ENCODE assay signal across 19 cellular contexts in genomic region chrX:17266171-17266570, GRCh38.
"Had no signal": no experiment of that assay in that cellular context is flagged by ENCODE, and none has a peak within 500 bp of the region (broad histone marks: within the 10 kb centered on the region; RNA-seq: fewer than 3 reads in every experiment).

No MANE protein-coding gene starts in this region.

- H3K4me1 Mint-ChIP-seq: naive thymus-derived CD4-positive, alpha-beta T cell had no signal

- H3K9me3 ChIP-seq: heart left ventricle, neutrophil had no signal

- H3K27ac ChIP-seq: dorsolateral prefrontal cortex, heart left ventricle, neutrophil had no signal

- H3K9me3 Mint-ChIP-seq: type B pancreatic cell had no signal

- FAIRE-seq: endometrium, frontal cortex, islet of Langerhans, small intestine, urothelium cell line had no signal

- H3K4me3 Mint-ChIP-seq: naive thymus-derived CD4-positive, alpha-beta T cell; type B pancreatic cell had no signal

- H3K27me3 ChIP-seq: neutrophil had no signal

- H3K27ac Mint-ChIP-seq: naive thymus-derived CD4-positive, alpha-beta T cell; type B pancreatic cell had no signal

- DNase-seq: cortex of kidney; dorsolateral prefrontal cortex; effector memory CD4-positive, alpha-beta T cell; heart left ventricle; hippocampal formation; mammary epithelial cell; naive thymus-derived CD4-positive, alpha-beta T cell; posterior cingulate gyrus; small intestine; stimulated activated CD4-positive, alpha-beta T cell treated with anti-CD3 and anti-CD28 coated beads, Interleukin-12 subunit alpha, Interleukin-12 subunit beta, amount 100 ng/mL, for 4 hours; stimulated activated naive CD4-positive, alpha-beta T cell had no signal

- H3K4me3 ChIP-seq: dorsolateral prefrontal cortex, heart left ventricle had no signal

- H3K27me3 Mint-ChIP-seq: type B pancreatic cell had no signal

- ATAC-seq: esophagus mucosa; heart left ventricle; left lobe of liver; naive thymus-derived CD4-positive, alpha-beta T cell had no signal

- H3K4me1 ChIP-seq: heart left ventricle had no signal

- H3K36me3 ChIP-seq: heart left ventricle, neutrophil had no signal
